In genomic region chr11:81497202-81497804, GRCh38 we compare ENCODE assay signal across 9 cellular contexts.
DNase-seq lines count a peak whose midpoint lies in the region; ATAC-seq, FAIRE-seq and TF ChIP-seq lines count a peak whose summit lies in the region.
"Had no signal": no experiment of that assay in that cellular context is flagged by ENCODE, and none has a peak within 500 bp of the region (broad histone marks: within the 10 kb centered on the region; RNA-seq: fewer than 3 reads in every experiment).

No MANE protein-coding gene starts in this region.

- POLR2A ChIA-PET in HCT116 (lab: Charles Lee) = no interaction called here
- POLR2A ChIA-PET in activated CD8-positive, alpha-beta T cell treated with anti-CD3 and anti-CD28 coated beads, Interleukin-2, amount 10 ng/mL, durations not matched to agents 7 days and 5 days (lab: Charles Lee) = no interaction called here

- no peaks in the 10 kb centered on the region for H3K9me2 ChIP-seq in HCT116 (ENCODE audit: insufficient read depth)

- H3K9me3 Mint-ChIP-seq in activated CD8-positive, alpha-beta T cell treated with anti-CD3 and anti-CD28 coated beads, Interleukin-2, amount 10 ng/mL, durations not matched to agents 7 days and 5 days (ENCODE audit: insufficient read depth) = no peaks in the 10 kb centered on the region

- H3K79me2 ChIP-seq in HCT116 (ENCODE audit: insufficient read depth, low read length) = no peaks in the 10 kb centered on the region

- no peaks in the 10 kb centered on the region for H3K4me1 Mint-ChIP-seq in activated CD8-positive, alpha-beta T cell treated with anti-CD3 and anti-CD28 coated beads, Interleukin-2, amount 10 ng/mL, durations not matched to agents 7 days and 5 days (ENCODE audit: low read depth)

- in situ Hi-C loops in ACHN (cut with HindIII; ENCODE audit: low pct_ligation_motif_present, low pct_unique_long_range_greater_than_20kb, low sequenced_read_pairs) = no loop called here

- H3K4me3 Mint-ChIP-seq in activated CD8-positive, alpha-beta T cell treated with anti-CD3 and anti-CD28 coated beads, Interleukin-2, amount 10 ng/mL, durations not matched to agents 7 days and 5 days = no peak overlapping the region

- peak; percentile 89 for FAIRE-seq in G401.6 (lab: Jason Lieb, UNC)

- CTCF ChIA-PET in HCT116 (lab: Charles Lee) = no interaction called here
- CTCF ChIA-PET in activated CD8-positive, alpha-beta T cell treated with anti-CD3 and anti-CD28 coated beads, Interleukin-2, amount 10 ng/mL, durations not matched to agents 7 days and 5 days (lab: Charles Lee) = interaction anchor here (1.1 kb wide), 1 partner anchor 150 kb away, joined by 3 read pairs; no protein-coding TSS in a partner anchor

- H3K9me3 ChIP-seq in HCT116 (ENCODE audit: control insufficient read depth in 1 of 2, insufficient read depth in 1 of 2, low read depth in 1 of 2, low read length in 2 of 2) = peaks cover 3 to 19% of the 10 kb centered on the region in 2 experiments; a peak in 2 of 4 replicates
- H3K9me3 ChIP-seq in vagina = no peaks in the 10 kb centered on the region
- H3K9me3 ChIP-seq: thyroid gland had no signal

- H3K36me3 Mint-ChIP-seq in activated CD8-positive, alpha-beta T cell treated with anti-CD3 and anti-CD28 coated beads, Interleukin-2, amount 10 ng/mL, durations not matched to agents 7 days and 5 days (ENCODE audit: low read depth) = no peaks in the 10 kb centered on the region

- H3K27ac Mint-ChIP-seq in activated CD8-positive, alpha-beta T cell treated with anti-CD3 and anti-CD28 coated beads, Interleukin-2, amount 10 ng/mL, durations not matched to agents 7 days and 5 days = no peak overlapping the region

- TF ChIP-seq POLR2A in HCT116 (IDR thresholded peaks at IDR 0.05; ENCODE audit: borderline replicate concordance, extremely low read depth, insufficient read depth, insufficient read length) (no peak), vagina (IDR thresholded peaks at IDR 0.05) (no peak)

- TF ChIP-seq CTCF in HCT116 (IDR thresholded peaks at IDR 0.05 in 2 of 3, conservative IDR thresholded peaks at IDR 0.05 in 1 of 3; ENCODE audit: borderline replicate concordance in 1 of 3, insufficient read depth in 1 of 3, low read depth in 2 of 3, low read length in 2 of 3) (peak in 2 of 3 experiments; percentile 27 to 67; a peak in 3 of 6 replicates), vagina (IDR thresholded peaks at IDR 0.05) (no peak)

- DNase-seq in ACHN (peak; percentile 35), HCT116 (ENCODE audit: low read depth, low spot score) (peak; percentile 0), NCI-H1105 treated with DMSO at 0.1 percent for 48 hours (lab: John Stamatoyannopoulos, UW) (peak; percentile 50), kidney glomerular epithelial cell (lab: John Stamatoyannopoulos, UW) (peak; percentile 46), vagina (ENCODE audit: extremely low spot score in 2 of 2) (no peak)
- peak; percentile 33 for DNase-seq in activated CD8-positive, alpha-beta T cell treated with anti-CD3 and anti-CD28 coated beads, Interleukin-2, amount 10 ng/mL, durations not matched to agents 7 days and 5 days
- DNase-seq in activated effector memory CD4-positive, alpha-beta T cell treated with anti-CD3 and anti-CD28 coated beads, Interleukin-2, amount 50 U/mL, for 16 hours = no peak

- no peak for TF ChIP-seq RAD21 in HCT116 (IDR thresholded peaks at IDR 0.05; ENCODE audit: low read depth)

- no peaks in the 10 kb centered on the region for H3K27me3 Mint-ChIP-seq in activated CD8-positive, alpha-beta T cell treated with anti-CD3 and anti-CD28 coated beads, Interleukin-2, amount 10 ng/mL, durations not matched to agents 7 days and 5 days (ENCODE audit: low read depth)

- no TSS peak for BruUV-seq in HCT116 (replicated peaks; lab: Mats Ljungman, UMichigan)

- no peaks in the 10 kb centered on the region for H4K20me1 ChIP-seq in HCT116 (ENCODE audit: insufficient read depth)

- RAD21 ChIA-PET in HCT116 (lab: Charles Lee; ENCODE audit: low non-redundant PET in 1 of 2, low total read pairs in 2 of 2, uncharacterized antibody in 2 of 2, unreplicated experiment in 2 of 2) = no interaction called here

- no peak overlapping the region for H3K4me2 ChIP-seq in HCT116 (ENCODE audit: low read length)

- H3K4me1 ChIP-seq in HCT116 (ENCODE audit: control insufficient read depth in 1 of 2, insufficient read depth in 2 of 2, low read length in 2 of 2) = no peaks in the 10 kb centered on the region
- H3K4me1 ChIP-seq in vagina = no peaks in the 10 kb centered on the region
- H3K4me1 ChIP-seq: thyroid gland had no signal

- H3K36me3 ChIP-seq in HCT116 (ENCODE audit: control insufficient read depth in 1 of 2, insufficient read depth in 2 of 2, low read length in 2 of 2) = no peaks in the 10 kb centered on the region
- H3K36me3 ChIP-seq in vagina = no peaks in the 10 kb centered on the region
- H3K36me3 ChIP-seq: thyroid gland had no signal

- H3K27me3 ChIP-seq in HCT116 (ENCODE audit: insufficient read depth, low read length) = no peaks in the 10 kb centered on the region
- H3K27me3 ChIP-seq in vagina = no peaks in the 10 kb centered on the region
- H3K27me3 ChIP-seq: thyroid gland had no signal

- no peak overlapping the region for H3K9ac ChIP-seq in HCT116 (ENCODE audit: low read length)

- intact Hi-C loops in HCT116 (cut with micrococcal nuclease) (no loop called here), vagina (cut with DNase I) (no loop called here)

- no peak for ATAC-seq in HCT116
- no peak for ATAC-seq in activated CD8-positive, alpha-beta T cell treated with anti-CD3 and anti-CD28 coated beads, Interleukin-2, amount 10 ng/mL, durations not matched to agents 7 days and 5 days

- no peak overlapping the region for H2AFZ ChIP-seq in HCT116 (ENCODE audit: low read depth, low read length, poor library complexity, severe bottlenecking)

- H3K4me3 ChIP-seq in HCT116 (replicated peaks in 1 of 2; ENCODE audit: low read depth in 1 of 2, low read length in 2 of 2) (no peak overlapping the region), vagina (no peak overlapping the region)
- H3K4me3 ChIP-seq: thyroid gland had no signal

- no peak overlapping the region for H3K27ac ChIP-seq in HCT116 (ENCODE audit: low read depth, low read length)
- H3K27ac ChIP-seq in vagina = no peak overlapping the region
- H3K27ac ChIP-seq: thyroid gland had no signal

TF ChIP-seq in HCT116, 20 proteins besides CTCF, POLR2A, EP300 and RAD21:
- TF ChIP-seq SIN3A (IDR thresholded peaks at IDR 0.05; ENCODE audit: low read depth) = no peak
- TF ChIP-seq CEBPB (IDR thresholded peaks at IDR 0.05; ENCODE audit: low read depth) = no peak
- TF ChIP-seq, protein P1, sequence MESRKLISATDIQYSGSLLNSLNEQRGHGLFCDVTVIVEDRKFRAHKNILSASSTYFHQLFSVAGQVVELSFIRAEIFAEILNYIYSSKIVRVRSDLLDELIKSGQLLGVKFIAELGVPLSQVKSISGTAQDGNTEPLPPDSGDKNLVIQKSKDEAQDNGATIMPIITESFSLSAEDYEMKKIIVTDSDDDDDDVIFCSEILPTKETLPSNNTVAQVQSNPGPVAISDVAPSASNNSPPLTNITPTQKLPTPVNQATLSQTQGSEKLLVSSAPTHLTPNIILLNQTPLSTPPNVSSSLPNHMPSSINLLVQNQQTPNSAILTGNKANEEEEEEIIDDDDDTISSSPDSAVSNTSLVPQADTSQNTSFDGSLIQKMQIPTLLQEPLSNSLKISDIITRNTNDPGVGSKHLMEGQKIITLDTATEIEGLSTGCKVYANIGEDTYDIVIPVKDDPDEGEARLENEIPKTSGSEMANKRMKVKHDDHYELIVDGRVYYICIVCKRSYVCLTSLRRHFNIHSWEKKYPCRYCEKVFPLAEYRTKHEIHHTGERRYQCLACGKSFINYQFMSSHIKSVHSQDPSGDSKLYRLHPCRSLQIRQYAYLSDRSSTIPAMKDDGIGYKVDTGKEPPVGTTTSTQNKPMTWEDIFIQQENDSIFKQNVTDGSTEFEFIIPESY (IDR thresholded peaks at IDR 0.05; ENCODE audit: extremely low read depth, insufficient replicate concordance, low read length) = no peak
- no peak for TF ChIP-seq EZH2phosphoT487 (IDR thresholded peaks at IDR 0.05; ENCODE audit: borderline replicate concordance)
- TF ChIP-seq REST (IDR thresholded peaks at IDR 0.05; ENCODE audit: low read depth) = no peak
- TF ChIP-seq FOSL1 (IDR thresholded peaks at IDR 0.05; ENCODE audit: low read depth) = no peak
- no peak for TF ChIP-seq EGR1 (IDR thresholded peaks at IDR 0.05; ENCODE audit: low read depth)
- no peak for TF ChIP-seq CBX3 (IDR thresholded peaks at IDR 0.05; ENCODE audit: low read depth)
- no peak for TF ChIP-seq MAX (IDR thresholded peaks at IDR 0.05)
- no peak for TF ChIP-seq POLR2AphosphoS5 (IDR thresholded peaks at IDR 0.05; ENCODE audit: low read depth, low read length)

Comparison
In these comparisons a context has a peak if more than half of its experiments do, and no peak if none do; other contexts are left out.
1. DNase-seq: peak in ACHN (single experiment), HCT116 (single experiment), NCI-H1105 treated with DMSO at 0.1 percent for 48 hours (single experiment), activated CD8-positive, alpha-beta T cell treated with anti-CD3 and anti-CD28 coated beads, Interleukin-2, amount 10 ng/mL, durations not matched to agents 7 days and 5 days (single experiment) and kidney glomerular epithelial cell (single experiment); none in vagina (0 of 2) and activated effector memory CD4-positive, alpha-beta T cell treated with anti-CD3 and anti-CD28 coated beads, Interleukin-2, amount 50 U/mL, for 16 hours (single experiment).
2. CTCF ChIP-seq: peak in HCT116 (2 of 3); none in vagina (0 of 3).